ENCODE assay signal across 9 cellular contexts in the genomic region with DNA sequence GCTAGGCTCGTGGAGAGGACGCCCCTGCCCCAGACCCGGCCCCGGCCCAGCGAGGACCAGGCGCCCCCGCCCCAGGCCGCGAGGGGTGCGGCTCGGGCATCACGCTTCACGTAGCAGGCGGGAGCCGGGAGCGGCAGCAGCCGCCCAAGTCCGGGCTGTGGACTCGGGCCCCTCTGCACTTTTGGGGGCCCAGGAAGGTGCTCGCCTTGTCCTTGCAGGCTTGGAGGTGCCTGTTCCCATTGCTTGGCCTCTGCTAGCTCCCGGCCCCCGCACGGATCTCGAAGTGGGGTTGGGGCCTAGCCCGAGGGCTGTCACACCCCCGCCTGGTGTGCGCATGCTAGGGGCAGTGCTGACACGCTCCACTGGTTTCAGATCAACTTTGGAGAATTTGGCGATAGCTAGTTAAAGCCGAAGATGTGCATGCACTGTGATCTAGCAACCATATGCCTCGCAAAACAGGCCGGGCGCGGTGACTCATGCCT. TPM values are rescaled to one million over a fixed set of nuclear protein-coding genes. Genes with fewer than 3 reads are reported as not detected.
A peak's percentile ranks its signal among the peaks of the same experiment; 100 is the strongest.
DNase-seq lines count a peak whose midpoint lies in the region; ATAC-seq and TF ChIP-seq lines count a peak whose summit lies in the region.
"Had no signal": no experiment of that assay in that cellular context is flagged by ENCODE, and none has a peak within 500 bp of the region (broad histone marks: within the 10 kb centered on the region; RNA-seq: fewer than 3 reads in every experiment).

No MANE protein-coding gene starts in this region.

- no peak for TF ChIP-seq CTCF in body of pancreas (IDR thresholded peaks at IDR 0.05)

- no peaks in the 10 kb centered on the region for H3K9me3 ChIP-seq in body of pancreas
- H3K9me3 ChIP-seq in stomach smooth muscle (ENCODE audit: control insufficient read depth in 2 of 2, low read length in 2 of 2) = no peaks in the 10 kb centered on the region

- H3K4me1 ChIP-seq in body of pancreas (peaks cover 31% of the 10 kb centered on the region), stomach smooth muscle (ENCODE audit: control insufficient read depth, insufficient read depth, low read length) (peaks cover 22% of the 10 kb centered on the region)

- no peaks in the 10 kb centered on the region for H3K36me3 ChIP-seq in H7 (replicated peaks; ENCODE audit: control insufficient read depth, insufficient read depth, low read length)
- no peaks in the 10 kb centered on the region for H3K36me3 ChIP-seq in body of pancreas (replicated peaks in 1 of 2; ENCODE audit: insufficient read depth in 1 of 2, low read depth in 2 of 2)
- no peaks in the 10 kb centered on the region for H3K36me3 ChIP-seq in stomach smooth muscle (ENCODE audit: control insufficient read depth in 2 of 2, insufficient read depth in 2 of 2, low read length in 2 of 2)

- H3K27me3 ChIP-seq in H7 (ENCODE audit: control insufficient read depth, insufficient read depth, low read length) = no peaks in the 10 kb centered on the region
- no peaks in the 10 kb centered on the region for H3K27me3 ChIP-seq in body of pancreas
- no peaks in the 10 kb centered on the region for H3K27me3 ChIP-seq in stomach smooth muscle (ENCODE audit: control insufficient read depth in 1 of 2, insufficient read depth in 2 of 2, low read length in 2 of 2)

- peak overlapping the region; percentile 48 for H3K4me3 ChIP-seq in H7 (ENCODE audit: insufficient read depth, low read depth, low read length)
- no peak overlapping the region for H3K4me3 ChIP-seq in body of pancreas
- H3K4me3 ChIP-seq in stomach smooth muscle (ENCODE audit: low read length in 2 of 2) = no peak overlapping the region

- DNase-seq in H7 = peak; percentile 87
- peak in 1 of 4 donors; percentile 16 for DNase-seq in body of pancreas
- DNase-seq in left kidney (ENCODE audit: low read depth, low spot score) = peak; percentile 53
- DNase-seq in NCI-H1048 (lab: John Stamatoyannopoulos, UW) = no peak
- DNase-seq in NCI-H2171 treated with DMSO at 0.1 percent for 48 hours (lab: John Stamatoyannopoulos, UW) = no peak
- no peak for DNase-seq in COLO668 (lab: John Stamatoyannopoulos, UW; ENCODE audit: unreplicated experiment)
- DNase-seq in HuH-7 (ENCODE audit: low spot score) = no peak
- DNase-seq: NCI-H2081 had no signal

- H3K27ac ChIP-seq in body of pancreas (peak overlapping the region; percentile 69 to 80 (median 78)), stomach smooth muscle (ENCODE audit: low read length) (peak overlapping the region; percentile 69)

- 83 to 93% methylated on average over 6 to 22 of the region's 34 CpGs for WGBS in body of pancreas, 2 donors

- intact Hi-C loops in body of pancreas (cut with DNase I) = no loop called here

- H3K9ac ChIP-seq in stomach smooth muscle (ENCODE audit: low read length in 2 of 2) = peak overlapping the region in 1 of 2 donors; percentile 37

- TF ChIP-seq POLR2A in body of pancreas (IDR thresholded peaks at IDR 0.05) = no peak

- ATAC-seq in body of pancreas = no peak

RNA-seq across cellular contexts. Expression of gene WSB1, which starts 55.7 kb away (rescaled TPM):
- total RNA-seq in H7 (2014; rRNA removed; shearing (Covaris generic)) = 66.7 and 92.2 TPM in 2 replicates
- total RNA-seq in body of pancreas = 100 to 1,000 TPM; 106 to 147 TPM

Comparison
In these comparisons a context has a peak if more than half of its experiments do, and no peak if none do; other contexts are left out.
1. DNase-seq: peak in H7 (single experiment) and left kidney (single experiment); none in NCI-H1048 (single experiment), NCI-H2171 treated with DMSO at 0.1 percent for 48 hours (single experiment), COLO668 (single experiment) and HuH-7 (single experiment).